Comparison of ENCODE assay signal across 10 cellular contexts in genomic region chr3:24522155-24522579, GRCh38. TPM values are rescaled to one million over a fixed set of nuclear protein-coding genes. Genes with fewer than 3 reads are reported as not detected.
A peak's percentile ranks its signal among the peaks of the same experiment; 100 is the strongest.
DNase-seq lines count a peak whose midpoint lies in the region; ATAC-seq and TF ChIP-seq lines count a peak whose summit lies in the region.
"Had no signal": no experiment of that assay in that cellular context is flagged by ENCODE, and none has a peak within 500 bp of the region (broad histone marks: within the 10 kb centered on the region; RNA-seq: fewer than 3 reads in every experiment).

No MANE protein-coding gene starts in this region.

- ATAC-seq in thoracic aorta (ENCODE audit: insufficient number of reproducible peaks, low FRiP score, low read depth) = no peak
- ATAC-seq in HG03571 (IDR thresholded peaks at IDR 0.05; ENCODE audit: unreplicated experiment) = no peak
- ATAC-seq in HG03095 (IDR thresholded peaks at IDR 0.05; ENCODE audit: unreplicated experiment) = no peak
- ATAC-seq in HG03378 (IDR thresholded peaks at IDR 0.05; ENCODE audit: unreplicated experiment) = no peak

- no peak for DNase-seq in MG63
- no peak for DNase-seq in epithelial cell of esophagus (ENCODE audit: low read depth)
- DNase-seq in thoracic aorta (ENCODE audit: low spot score) = no peak
- no peak for DNase-seq in GM10266 (ENCODE audit: extremely low spot score)
- DNase-seq: activated CD4-positive, CD25-positive, alpha-beta regulatory T cell; cerebellar nuclear complex had no signal

- H3K27ac ChIP-seq in mesodermal cell (ENCODE audit: low read depth, low read length, severe bottlenecking) (no peak overlapping the region), thoracic aorta (peak overlapping the region; percentile 81 to 83)

- H3K4me3 ChIP-seq in MG63 (peak overlapping the region; percentile 54), epithelial cell of esophagus (ENCODE audit: low read length) (peak overlapping the region; percentile 56), mesodermal cell (ENCODE audit: extremely low read depth, insufficient read depth, low read length, poor library complexity, severe bottlenecking) (peak overlapping the region; percentile 52), thoracic aorta (peak overlapping the region; percentile 80)

- 0 to 6% methylated on average over 5 to 7 of the region's 15 CpGs for WGBS in mesodermal cell (ENCODE audit: insufficient coverage in 2 of 2), 2 experiments

- no peaks in the 10 kb centered on the region for H3K36me3 ChIP-seq in MG63
- H3K36me3 ChIP-seq in mesodermal cell (ENCODE audit: control insufficient read depth, insufficient read depth, low read length) = no peaks in the 10 kb centered on the region
- no peaks in the 10 kb centered on the region for H3K36me3 ChIP-seq in thoracic aorta

- no peaks in the 10 kb centered on the region; the same call in 1 of the 2 replicates for H3K27me3 ChIP-seq in MG63
- H3K27me3 ChIP-seq in thoracic aorta (replicated peaks; ENCODE audit: insufficient read depth) = no peaks in the 10 kb centered on the region

- H3K9me3 ChIP-seq in MG63 (no peaks in the 10 kb centered on the region), mesodermal cell (ENCODE audit: control insufficient read depth, low read length) (no peaks in the 10 kb centered on the region), thoracic aorta (no peaks in the 10 kb centered on the region)

- TF ChIP-seq CTCF in epithelial cell of esophagus (IDR thresholded peaks at IDR 0.05; ENCODE audit: insufficient read depth, low read depth, low read length, missing control alignments) = no peak
- peak; percentile 0 for TF ChIP-seq CTCF in thoracic aorta (IDR thresholded peaks at IDR 0.05)
- TF ChIP-seq CTCF in GM10266 (IDR thresholded peaks at IDR 0.05; ENCODE audit: control insufficient read depth, insufficient read depth, low read depth, missing control alignments) = no peak

- H3K4me1 ChIP-seq in mesodermal cell (ENCODE audit: control insufficient read depth, insufficient read depth, low read length, poor library complexity, severe bottlenecking) = no peaks in the 10 kb centered on the region
- peaks cover 0 to 7% of the 10 kb centered on the region in 2 donors for H3K4me1 ChIP-seq in thoracic aorta (ENCODE audit: control insufficient read depth in 1 of 2, low read depth in 2 of 2)

RNA-seq across cellular contexts. Expression of gene THRB, which starts 27.5 kb away (rescaled TPM):
- total RNA-seq in MG63 (2014; rRNA removed; shearing (Covaris generic); ENCODE audit: low replicate concordance) = not detected in 2 replicates
- polyA plus RNA-seq in mesodermal cell (2013, experiment 1 of 2) = 1.1 TPM
- 0.91 TPM for polyA plus RNA-seq in mesodermal cell (2013, experiment 2 of 2)
- total RNA-seq in thoracic aorta = 10 to 100 TPM; 40.3 to 65.6 TPM

Comparison
In these comparisons a context has a peak if more than half of its experiments do, and no peak if none do; other contexts are left out.
1. RNA of gene THRB, which starts 27.5 kb away (total RNA-seq): 40.3 to 65.6 TPM in thoracic aorta; not detected in MG63; every median in the first group is over 10 times any median in the second.
2. Peak in every context shown above with its lines, with median percentiles within 50 percentile points of each other: H3K4me3 ChIP-seq.